ENCODE assay signal across 8 cellular contexts in the genomic region with DNA sequence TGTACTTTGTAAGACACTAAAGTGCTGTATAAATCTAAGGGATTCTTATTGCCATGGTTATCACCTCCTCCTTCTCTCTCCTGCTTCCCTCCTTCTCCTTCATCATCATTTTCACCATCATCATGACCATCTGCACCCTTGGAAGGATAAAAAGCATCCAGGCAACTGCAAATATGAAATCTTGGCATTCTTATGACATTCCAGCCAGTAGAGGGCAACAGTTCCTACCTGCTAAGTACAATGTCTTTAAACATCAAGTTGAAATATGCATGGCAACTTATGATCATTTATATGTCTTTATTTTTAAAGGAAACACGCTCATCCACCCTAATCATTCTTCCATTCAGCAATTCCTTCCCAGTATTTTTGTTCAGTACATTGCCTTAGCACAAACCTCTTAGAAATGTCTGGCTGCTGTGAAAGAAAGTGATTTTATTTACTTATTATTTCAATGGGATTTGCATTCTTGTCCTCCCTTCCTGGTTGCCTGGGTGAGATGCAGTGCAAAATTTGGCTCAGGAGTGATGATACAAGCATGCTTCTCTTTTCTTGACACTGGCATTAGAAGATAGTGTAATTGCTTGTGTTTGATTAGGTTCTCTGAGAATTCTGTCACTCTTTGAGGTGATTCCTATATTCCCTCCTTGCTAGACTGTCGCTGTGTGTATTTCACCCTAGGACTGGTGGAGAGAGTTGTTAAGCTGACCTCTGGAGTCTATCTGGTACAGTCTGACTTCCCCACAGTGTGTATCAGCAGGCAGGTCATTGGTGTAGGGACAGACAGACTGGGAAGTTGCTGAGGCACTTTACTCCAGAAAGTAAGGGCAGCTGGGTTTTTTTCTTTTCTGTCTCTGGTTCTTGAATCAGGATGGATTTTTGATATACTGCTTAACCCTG.
DNase-seq lines count a peak whose midpoint lies in the region; ATAC-seq lines count a peak whose summit lies in the region.

No MANE protein-coding gene starts in this region.

- H3K36me3 ChIP-seq in ectodermal cell (ENCODE audit: control insufficient read depth, insufficient read depth, low read length), result no peaks in the 10 kb centered on the region

- H3K9me3 ChIP-seq in ectodermal cell (ENCODE audit: control insufficient read depth, low read length), result no peaks in the 10 kb centered on the region

- H3K27me3 ChIP-seq in ectodermal cell (ENCODE audit: control insufficient read depth, insufficient read depth, low read length, poor library complexity, severe bottlenecking), result no peaks in the 10 kb centered on the region

- ATAC-seq in GM19035 (IDR thresholded peaks at IDR 0.05; ENCODE audit: unreplicated experiment), result no peak
- no peak for ATAC-seq in GM21381 (IDR thresholded peaks at IDR 0.05; ENCODE audit: unreplicated experiment)

- peak; percentile 8 to 26 for DNase-seq in NCI-H2081 (lab: John Stamatoyannopoulos, UW)
- DNase-seq in NCI-H2081 treated with DMSO at 0.1 percent for 48 hours (lab: John Stamatoyannopoulos, UW), result no peak
- DNase-seq in NCI-H460 (ENCODE audit: extremely low read depth, low read depth), result peak; percentile 41
- DNase-seq in non-pigmented ciliary epithelial cell (ENCODE audit: low read depth), result peak; percentile 31
- no peak for DNase-seq in NCI-H128 (lab: John Stamatoyannopoulos, UW; ENCODE audit: unreplicated experiment)

- peaks cover 6% of the 10 kb centered on the region for H3K4me1 ChIP-seq in ectodermal cell (ENCODE audit: control insufficient read depth, insufficient read depth, low read length)

- H3K4me3 ChIP-seq in ectodermal cell (ENCODE audit: insufficient read depth, low read depth, low read length), result no peak overlapping the region

- WGBS in ectodermal cell, 2 experiments, result 79 to 100% methylated on average over 1 to 2 of the region's 2 CpGs

- H3K27ac ChIP-seq in ectodermal cell (ENCODE audit: insufficient read depth, low read depth, low read length, poor library complexity, severe bottlenecking), result peak overlapping the region; percentile 3

Comparison
In these comparisons a context has a peak if more than half of its experiments do, and no peak if none do; other contexts are left out.
1. DNase-seq: peak in NCI-H2081 (2 of 2), NCI-H460 (single experiment) and non-pigmented ciliary epithelial cell (single experiment); none in NCI-H2081 treated with DMSO at 0.1 percent for 48 hours (single experiment) and NCI-H128 (single experiment).